In the genomic region with DNA sequence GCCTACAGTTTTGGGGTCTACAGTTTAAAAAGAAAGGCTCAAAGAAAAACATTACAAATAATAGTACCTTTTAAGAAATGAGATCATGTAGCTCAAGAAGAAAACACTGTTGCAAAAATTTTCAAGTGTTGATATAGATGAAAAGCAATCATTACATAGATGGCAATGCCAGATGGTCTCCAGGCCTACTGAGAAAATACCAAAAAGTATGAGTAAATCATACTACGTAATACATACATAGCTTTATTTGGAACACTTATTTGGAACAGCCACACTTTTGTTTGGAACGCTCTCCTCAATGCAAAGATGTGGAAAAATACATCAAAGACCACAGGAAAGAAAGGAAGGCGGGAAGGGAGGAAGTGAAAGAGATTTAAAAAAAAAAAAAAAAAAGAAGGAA, we compare ENCODE assay signal across 26 cellular contexts. TPM values are rescaled to one million over a fixed set of nuclear protein-coding genes. Genes with fewer than 3 reads are reported as not detected.
"Had no signal": no experiment of that assay in that cellular context is flagged by ENCODE, and none has a peak within 500 bp of the region (broad histone marks: within the 10 kb centered on the region; RNA-seq: fewer than 3 reads in every experiment).

No MANE protein-coding gene starts in this region.

- DNase-seq: activated CD4-positive, alpha-beta T cell treated with anti-CD3 and anti-CD28 coated beads for 4 hours; activated CD8-positive, alpha-beta memory T cell treated with anti-CD3 and anti-CD28 coated beads, Interleukin-2, amount 50 U/mL, for 48 hours; activated CD8-positive, alpha-beta T cell treated with anti-CD3 and anti-CD28 coated beads for 36 hours; activated naive CD4-positive, alpha-beta T cell treated with anti-CD3 and anti-CD28 coated beads, Interleukin-2, amount 50 U/mL, for 16 hours; activated naive CD8-positive, alpha-beta T cell treated with anti-CD3 and anti-CD28 coated beads, Interleukin-2, amount 10 ng/mL, durations not matched to agents 7 days and 5 days; activated T-cell treated with anti-CD3 and anti-CD28 coated beads, Interleukin-2, amount 50 U/mL, for 1 hour; adrenal gland; anterior cingulate cortex; central memory CD4-positive, alpha-beta T cell; cortex of kidney; NCI-H1048; NCI-H187 treated with DMSO at 0.1 percent for 48 hours; NCI-H2171 treated with DMSO at 0.1 percent for 48 hours; NCI-H226; NK-92 treated with Interleukin-12 subunit alpha and Interleukin-12 subunit beta, amount 100 ng/mL, for 24 hours; OCI-M1; Right ventricle myocardium superior; RPMI8226 had no signal

- H3K27ac Mint-ChIP-seq: activated CD8-positive, alpha-beta T cell treated with anti-CD3 and anti-CD28 coated beads for 36 hours; activated naive CD8-positive, alpha-beta T cell treated with anti-CD3 and anti-CD28 coated beads, Interleukin-2, amount 10 ng/mL, durations not matched to agents 7 days and 5 days; T-helper 1 cell treated with Interleukin-12 subunit alpha and Interleukin-12 subunit beta and Interleukin-4 antibody, amounts not matched to agents 30 μg/mL and 1 μg/mL, for 36 hours had no signal

- H3K27ac ChIP-seq: adrenal gland had no signal

- H3K4me1 ChIP-seq: adrenal gland had no signal

- H3K36me3 ChIP-seq: adrenal gland had no signal

- H3K9me3 ChIP-seq: adrenal gland had no signal

- H3K4me3 ChIP-seq: adrenal gland had no signal

- H3K27me3 ChIP-seq: adrenal gland had no signal

- H3K36me3 Mint-ChIP-seq: activated naive CD8-positive, alpha-beta T cell treated with anti-CD3 and anti-CD28 coated beads, Interleukin-2, amount 10 ng/mL, durations not matched to agents 7 days and 5 days had no signal

- H3K27me3 Mint-ChIP-seq: activated CD8-positive, alpha-beta T cell treated with anti-CD3 and anti-CD28 coated beads for 36 hours; activated naive CD8-positive, alpha-beta T cell treated with anti-CD3 and anti-CD28 coated beads, Interleukin-2, amount 10 ng/mL, durations not matched to agents 7 days and 5 days had no signal

- H3K4me3 Mint-ChIP-seq: activated CD8-positive, alpha-beta T cell treated with anti-CD3 and anti-CD28 coated beads for 36 hours; activated naive CD8-positive, alpha-beta T cell treated with anti-CD3 and anti-CD28 coated beads, Interleukin-2, amount 10 ng/mL, durations not matched to agents 7 days and 5 days; T-helper 1 cell treated with Interleukin-12 subunit alpha and Interleukin-12 subunit beta and Interleukin-4 antibody, amounts not matched to agents 30 μg/mL and 1 μg/mL, for 36 hours had no signal

- ATAC-seq: activated CD4-positive, CD25-positive, alpha-beta regulatory T cell treated with anti-CD3 and anti-CD28 coated beads, Interleukin-2, amount 50 U/mL, for 24 hours; activated CD8-positive, alpha-beta T cell treated with anti-CD3 and anti-CD28 coated beads for 36 hours; Panc1 had no signal

RNA-seq across cellular contexts. Expression of a gene that starts 44.1 kb away (rescaled TPM):
- total RNA-seq: activated CD8-positive, alpha-beta T cell treated with anti-CD3 and anti-CD28 coated beads for 36 hours; activated naive CD8-positive, alpha-beta T cell treated with anti-CD3 and anti-CD28 coated beads, Interleukin-2, amount 10 ng/mL, durations not matched to agents 7 days and 5 days; bronchial epithelial cell; chondrocyte; LHCN-M2; NCI-H460; SK-MEL-5 had no signal
